ENCODE assay signal across 8 cellular contexts in genomic region chr16:89094252-89094901, GRCh38. TPM values are rescaled to one million over a fixed set of nuclear protein-coding genes. Genes with fewer than 3 reads are reported as not detected.
DNase-seq lines count a peak whose midpoint lies in the region; ATAC-seq, FAIRE-seq and TF ChIP-seq lines count a peak whose summit lies in the region.

No MANE protein-coding gene starts in this region.

- peak overlapping the region; percentile 96 for H3K4me3 Mint-ChIP-seq in T-helper 17 cell
- peak overlapping the region; percentile 95 for H3K4me3 Mint-ChIP-seq in nephron progenitor cell

- ATAC-seq in T-helper 17 cell (no peak), GM19455 (IDR thresholded peaks at IDR 0.05; ENCODE audit: unreplicated experiment) (no peak)

- peak; percentile 33 to 42 for DNase-seq in stimulated activated CD4-positive, alpha-beta T cell treated with anti-CD3 and anti-CD28 coated beads, Interleukin-2, amount 100 ng/mL, for 24 hours
- DNase-seq in stimulated activated CD4-positive, alpha-beta T cell treated with anti-CD3 and anti-CD28 coated beads, Interleukin-4, amount 100 ng/mL, for 4 hours = no peak
- DNase-seq in T-helper 17 cell (no peak), epithelial cell of esophagus (ENCODE audit: low read depth) (peak; percentile 56), nephron progenitor cell (no peak), NCI-H774 (lab: John Stamatoyannopoulos, UW) (no peak), frontal cortex (ENCODE audit: low spot score in 2 of 2) (no peak)

- FAIRE-seq in frontal cortex (lab: Jason Lieb, UNC) = no peak

- H3K9me3 ChIP-seq in T-helper 17 cell (ENCODE audit: control insufficient read depth, low read length, poor library complexity, severe bottlenecking) = no peaks in the 10 kb centered on the region

- TF ChIP-seq CTCF in epithelial cell of esophagus (IDR thresholded peaks at IDR 0.05; ENCODE audit: insufficient read depth, low read depth, low read length, missing control alignments) (no peak), nephron progenitor cell (IDR thresholded peaks at IDR 0.05) (no peak)

- peak overlapping the region; percentile 93 for H3K27ac Mint-ChIP-seq in T-helper 17 cell
- H3K27ac Mint-ChIP-seq in nephron progenitor cell = no peak overlapping the region

- peaks cover 46% of the 10 kb centered on the region for H3K4me1 Mint-ChIP-seq in T-helper 17 cell
- H3K4me1 Mint-ChIP-seq in nephron progenitor cell = peaks cover 50% of the 10 kb centered on the region

- H3K27me3 Mint-ChIP-seq in T-helper 17 cell = peaks cover 23% of the 10 kb centered on the region
- H3K27me3 Mint-ChIP-seq in nephron progenitor cell (ENCODE audit: low read depth, poor library complexity) = peaks cover 52% of the 10 kb centered on the region

- H3K36me3 Mint-ChIP-seq in T-helper 17 cell (ENCODE audit: low read depth) (peaks cover 2% of the 10 kb centered on the region), nephron progenitor cell (ENCODE audit: low read depth) (peaks cover 1% of the 10 kb centered on the region)

- no peaks in the 10 kb centered on the region for H3K9me3 Mint-ChIP-seq in nephron progenitor cell

- peak overlapping the region; percentile 69 for H3K4me3 ChIP-seq in epithelial cell of esophagus (ENCODE audit: low read length)

RNA-seq across cellular contexts. Expression of gene ACSF3, which starts 0.7 kb away (rescaled TPM):
- total RNA-seq in T-helper 17 cell (10 to 100 TPM; 48.0 to 53.6 TPM), frontal cortex (9.0 TPM)

Comparison
In these comparisons a context has a peak if more than half of its experiments do, and no peak if none do; other contexts are left out.
1. DNase-seq: peak in stimulated activated CD4-positive, alpha-beta T cell treated with anti-CD3 and anti-CD28 coated beads, Interleukin-2, amount 100 ng/mL, for 24 hours (2 of 2) and epithelial cell of esophagus (single experiment); none in stimulated activated CD4-positive, alpha-beta T cell treated with anti-CD3 and anti-CD28 coated beads, Interleukin-4, amount 100 ng/mL, for 4 hours (0 of 2), T-helper 17 cell (0 of 3), nephron progenitor cell (single experiment), NCI-H774 (single experiment) and frontal cortex (0 of 2).